In genomic region chr13:30158774-30159445, GRCh38 we compare ENCODE assay signal across 8 cellular contexts.
DNase-seq lines count a peak whose midpoint lies in the region; ATAC-seq and TF ChIP-seq lines count a peak whose summit lies in the region.

No MANE protein-coding gene starts in this region.

- ATAC-seq in body of pancreas (no peak), HG02938 (IDR thresholded peaks at IDR 0.05; ENCODE audit: unreplicated experiment) (no peak)

- H2AFZ ChIP-seq in osteoblast (ENCODE audit: low read length): no peak overlapping the region

- H3K27me3 ChIP-seq in body of pancreas (no peaks in the 10 kb centered on the region), osteoblast (ENCODE audit: insufficient read depth, low read length) (peaks cover 15% of the 10 kb centered on the region)

- intact Hi-C loops in body of pancreas (cut with DNase I): no loop called here

- H3K4me1 ChIP-seq in body of pancreas (no peaks in the 10 kb centered on the region), osteoblast (ENCODE audit: insufficient read depth, low read length) (peaks cover 10% of the 10 kb centered on the region)

- H3K79me2 ChIP-seq in osteoblast (ENCODE audit: insufficient read depth, low read length): no peaks in the 10 kb centered on the region

- WGBS in body of pancreas, 2 donors: 55 to 60% methylated on average over 8 of the region's 8 CpGs

- no peaks in the 10 kb centered on the region for H3K36me3 ChIP-seq in body of pancreas (replicated peaks in 1 of 2; ENCODE audit: insufficient read depth in 1 of 2, low read depth in 2 of 2)
- no peaks in the 10 kb centered on the region for H3K36me3 ChIP-seq in osteoblast (ENCODE audit: insufficient read depth, low read length)

- H3K4me2 ChIP-seq in osteoblast (ENCODE audit: insufficient read depth, low read length): peak overlapping the region; percentile 47

- TF ChIP-seq POLR2A in body of pancreas (IDR thresholded peaks at IDR 0.05): no peak

- H3K27ac ChIP-seq in body of pancreas (no peak overlapping the region), osteoblast (ENCODE audit: low read depth, low read length) (peak overlapping the region; percentile 51)

- TF ChIP-seq CTCF in body of pancreas (IDR thresholded peaks at IDR 0.05): peak in 4 of 7 experiments; percentile 11 to 19 (median 14)
- peak; percentile 79 for TF ChIP-seq CTCF in osteoblast (IDR thresholded peaks at IDR 0.05; ENCODE audit: extremely low read depth, low read depth, low read length)

- H3K9me3 ChIP-seq in body of pancreas (no peaks in the 10 kb centered on the region), osteoblast (ENCODE audit: low read depth, low read length) (no peaks in the 10 kb centered on the region)

- no peaks in the 10 kb centered on the region for H4K20me1 ChIP-seq in osteoblast (ENCODE audit: insufficient read depth, low read length)

- H3K4me3 ChIP-seq in body of pancreas (no peak overlapping the region), osteoblast (ENCODE audit: insufficient read depth, low read length) (no peak overlapping the region)

- peak; percentile 47 for DNase-seq in Caki2 (ENCODE audit: low read depth)
- DNase-seq in HT1080 (ENCODE audit: low read depth): peak; percentile 76
- DNase-seq in body of pancreas: no peak
- peak; percentile 97 for DNase-seq in osteoblast (ENCODE audit: insufficient read length, low spot score, missing footprints)
- no peak for DNase-seq in germinal center (ENCODE audit: low spot score)
- no peak for DNase-seq in HuH-7.5 (ENCODE audit: low spot score)
- no peak for DNase-seq in GF-D8 (lab: John Stamatoyannopoulos, UW)

- in situ Hi-C loops in Caki2 (cut with HindIII; ENCODE audit: low pct_unique_long_range_greater_than_20kb, low sequenced_read_pairs): no loop called here

Comparison
In these comparisons a context has a peak if more than half of its experiments do, and no peak if none do; other contexts are left out.
1. DNase-seq: peak in Caki2 (single experiment), HT1080 (single experiment) and osteoblast (single experiment); none in body of pancreas (0 of 4), germinal center (single experiment), HuH-7.5 (single experiment) and GF-D8 (single experiment).